Comparison of ENCODE assay signal across 8 cellular contexts in genomic region chr12:51083140-51083833, GRCh38. TPM values are rescaled to one million over a fixed set of nuclear protein-coding genes. Genes with fewer than 3 reads are reported as not detected.
DNase-seq lines count a peak whose midpoint lies in the region; ATAC-seq and TF ChIP-seq lines count a peak whose summit lies in the region.

TSS of gene CSRNP2 (minus strand) at chr12:51083596. CDS start at chr12:51076561, 7,035 bp downstream.

- H3K9me3 Mint-ChIP-seq in activated naive CD4-positive, alpha-beta T cell treated with anti-CD3 and anti-CD28 coated beads, Interleukin-2, amount 50 U/mL, for 72 hours = no peaks in the 10 kb centered on the region

- H3K27ac ChIP-seq in osteoblast (ENCODE audit: low read depth, low read length) (peak within 1 kb of the TSS; percentile 68), thoracic aorta (peak within 1 kb of the TSS; percentile 98)

- CTCF ChIA-PET in GM10248 (lab: Yijun Ruan, JAX) = interaction anchor here (1.3 to 1.8 kb wide), 3 partner anchors 9 to 258 kb away, joined by 4 to 6 read pairs (median 5); no protein-coding TSS in a partner anchor

- TF ChIP-seq CTCF in GM10248 (IDR thresholded peaks at IDR 0.05; ENCODE audit: control extremely low read depth, extremely low read depth, low read depth, missing control alignments) (no peak), osteoblast (IDR thresholded peaks at IDR 0.05; ENCODE audit: extremely low read depth, low read depth, low read length) (no peak), thoracic aorta (IDR thresholded peaks at IDR 0.05) (peak; percentile 23)

- H3K36me3 ChIP-seq in osteoblast (ENCODE audit: insufficient read depth, low read length) (no peaks in the 10 kb centered on the region), thoracic aorta (no peaks in the 10 kb centered on the region)

- ATAC-seq in HG02610 (IDR thresholded peaks at IDR 0.05; ENCODE audit: unreplicated experiment) (peak; percentile 98), thoracic aorta (ENCODE audit: insufficient number of reproducible peaks, low FRiP score, low read depth) (peak; percentile 90)
- peak; percentile 96 to 98 for ATAC-seq in activated naive CD4-positive, alpha-beta T cell treated with anti-CD3 and anti-CD28 coated beads, Interleukin-2, amount 50 U/mL, for 72 hours

- H3K27me3 ChIP-seq in osteoblast (ENCODE audit: insufficient read depth, low read length) (no peaks in the 10 kb centered on the region), thoracic aorta (replicated peaks; ENCODE audit: insufficient read depth) (no peaks in the 10 kb centered on the region)

- peak within 1 kb of the TSS; percentile 99 for H3K4me2 ChIP-seq in osteoblast (ENCODE audit: insufficient read depth, low read length)

- H3K4me3 ChIP-seq in osteoblast (ENCODE audit: insufficient read depth, low read length) (peak within 1 kb of the TSS; percentile 93), thoracic aorta (peak within 1 kb of the TSS; percentile 99)

- H3K9me3 ChIP-seq in osteoblast (ENCODE audit: low read depth, low read length) (no peaks in the 10 kb centered on the region), thoracic aorta (no peaks in the 10 kb centered on the region)

- peak within 1 kb of the TSS; percentile 91 to 94 for H3K27ac Mint-ChIP-seq in activated naive CD4-positive, alpha-beta T cell treated with anti-CD3 and anti-CD28 coated beads, Interleukin-2, amount 50 U/mL, for 72 hours

- H4K20me1 ChIP-seq in osteoblast (ENCODE audit: insufficient read depth, low read length) = peaks cover 25% of the 10 kb centered on the region

- peak within 1 kb of the TSS; percentile 89 for H2AFZ ChIP-seq in osteoblast (ENCODE audit: low read length)

- peaks cover 41% of the 10 kb centered on the region for H3K79me2 ChIP-seq in osteoblast (ENCODE audit: insufficient read depth, low read length)

- peaks cover 5 to 12% of the 10 kb centered on the region in 2 donors for H3K36me3 Mint-ChIP-seq in activated naive CD4-positive, alpha-beta T cell treated with anti-CD3 and anti-CD28 coated beads, Interleukin-2, amount 50 U/mL, for 72 hours

- POLR2A ChIA-PET in GM10248 (lab: Yijun Ruan, JAX) = interaction anchor here (0.6 to 2.1 kb wide), 56 partner anchors 9 to 1996 kb away, joined by 3 to 18 read pairs (median 4); partner anchors contain the start of genes ATF1, DAZAP2, DIP2B and POU6F1

- H3K4me1 ChIP-seq in osteoblast (ENCODE audit: insufficient read depth, low read length) = peaks cover 7% of the 10 kb centered on the region
- peaks cover 4 to 21% of the 10 kb centered on the region in 2 donors for H3K4me1 ChIP-seq in thoracic aorta (ENCODE audit: control insufficient read depth in 1 of 2, low read depth in 2 of 2)

- peak; percentile 99 for DNase-seq in GM10248 (ENCODE audit: extremely low spot score)
- DNase-seq in NCI-H1092 treated with DMSO at 0.1 percent for 48 hours (lab: John Stamatoyannopoulos, UW) = peak; percentile 90
- DNase-seq in SKM-1 (lab: John Stamatoyannopoulos, UW; ENCODE audit: unreplicated experiment) = peak; percentile 57
- DNase-seq in activated naive CD4-positive, alpha-beta T cell treated with anti-CD3 and anti-CD28 coated beads, Interleukin-2, amount 50 U/mL, for 72 hours (ENCODE audit: low spot score in 2 of 2) = peak; percentile 90 to 97
- DNase-seq in glomerular visceral epithelial cell (ENCODE audit: extremely low spot score) = peak; percentile 95
- peak; percentile 99 for DNase-seq in osteoblast (ENCODE audit: insufficient read length, low spot score, missing footprints)
- DNase-seq in thoracic aorta (ENCODE audit: low spot score) = peak; percentile 88

RNA-seq across cellular contexts. Expression of gene CSRNP2, which starts in this region (rescaled TPM):
- total RNA-seq in activated naive CD4-positive, alpha-beta T cell treated with anti-CD3 and anti-CD28 coated beads, Interleukin-2, amount 50 U/mL, for 72 hours = 10 to 100 TPM; 12.0 to 15.0 TPM
- total RNA-seq in osteoblast (27.4 and 30.0 TPM in 2 replicates), thoracic aorta (10 to 100 TPM; 30.9 to 43.4 TPM)

Comparison
In these comparisons a context has a peak if more than half of its experiments do, and no peak if none do; other contexts are left out.
1. Peak in every context shown above with its lines: DNase-seq, ATAC-seq, H3K4me3 ChIP-seq and H3K27ac ChIP-seq.